7 cellular contexts compared by ENCODE assay signal in genomic region chr7:142043917-142044316, GRCh38. TPM values are rescaled to one million over a fixed set of nuclear protein-coding genes. Genes with fewer than 3 reads are reported as not detected.
"Had no signal": no experiment of that assay in that cellular context is flagged by ENCODE, and none has a peak within 500 bp of the region (broad histone marks: within the 10 kb centered on the region; RNA-seq: fewer than 3 reads in every experiment).

No MANE protein-coding gene starts in this region.

RNA-seq across cellular contexts. Expression of gene MGAM, which starts 48.2 kb away (rescaled TPM):
- total RNA-seq: activated naive CD4-positive, alpha-beta T cell treated with anti-CD3 and anti-CD28 coated beads for 36 hours; activated naive CD8-positive, alpha-beta T cell treated with anti-CD3 and anti-CD28 coated beads, Interleukin-2, amount 10 ng/mL, durations not matched to agents 7 days and 5 days; activated T-cell treated with anti-CD3 and anti-CD28 coated beads, Interleukin-2, amount 50 U/mL, for 4 hours; activated T-helper 1 cell treated with anti-CD3 and anti-CD28 coated beads, Interleukin-12 subunit alpha, Interleukin-12 subunit beta, Interleukin-2, Interleukin-4 antibody, amounts not matched to agents 30 ng/mL and 10 ng/mL and 1 ng/mL, durations not matched to agents 14 hours and 24 hours and 36 hours; activated T-helper 2 cell treated with anti-CD3 and anti-CD28 coated beads, Interferon-gamma antibody, Interleukin-2, Interleukin-4, amounts not matched to agents 10 μg/mL and 5 μg/mL and 100 μg/mL, durations not matched to agents 14 hours and 24 hours and 36 hours; ascending aorta; cardiac muscle cell had no signal
- polyA plus RNA-seq: cardiac muscle cell had no signal
